ENCODE assay signal across 12 cellular contexts in the genomic region with DNA sequence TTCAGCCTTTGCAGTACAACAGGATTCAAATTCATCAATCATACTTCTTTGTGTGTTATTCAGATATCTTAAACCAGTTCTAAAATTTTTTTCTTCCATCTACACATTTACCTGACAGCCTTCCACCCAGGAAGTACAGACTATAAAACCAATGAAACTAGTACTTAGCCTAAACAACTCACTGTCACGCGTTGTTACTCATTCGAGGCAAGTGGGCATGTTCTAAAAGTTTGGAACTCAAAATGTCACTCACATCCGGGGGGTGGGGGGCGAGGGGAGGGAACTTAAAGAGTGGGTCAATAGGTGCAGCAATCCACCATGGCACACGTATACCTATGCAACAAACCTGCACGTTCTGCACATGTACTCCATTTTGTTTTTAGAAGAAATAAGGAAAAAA.
"Had no signal": no experiment of that assay in that cellular context is flagged by ENCODE, and none has a peak within 500 bp of the region (broad histone marks: within the 10 kb centered on the region; RNA-seq: fewer than 3 reads in every experiment).

No MANE protein-coding gene starts in this region.

- DNase-seq: activated CD4-positive, alpha-beta T cell treated with anti-CD3 and anti-CD28 coated beads for 48 hours; activated CD8-positive, alpha-beta memory T cell treated with anti-CD3 and anti-CD28 coated beads for 24 hours; activated naive CD4-positive, alpha-beta T cell treated with anti-CD3 and anti-CD28 coated beads for 36 hours; activated T-cell treated with anti-CD3 and anti-CD28 coated beads for 4 hours; amniotic stem cell; brain microvascular endothelial cell; dermis blood vessel endothelial cell; left ventricle myocardium inferior; stimulated activated CD4-positive, alpha-beta T cell treated with anti-CD3 and anti-CD28 coated beads, Interleukin-4, amount 100 ng/mL, for 4 hours; stomach had no signal

- H3K36me3 ChIP-seq: brain microvascular endothelial cell, left ventricle myocardium inferior had no signal

- H3K4me3 ChIP-seq: left ventricle myocardium inferior, skin epidermis, stomach had no signal

- ATAC-seq: activated T-helper 17 cell treated with anti-CD3 and anti-CD28 coated beads, Interleukin-2, amount 50 U/mL, for 72 hours had no signal

- H3K27me3 ChIP-seq: brain microvascular endothelial cell, stomach had no signal
